ENCODE assay signal across 8 cellular contexts in the genomic region with DNA sequence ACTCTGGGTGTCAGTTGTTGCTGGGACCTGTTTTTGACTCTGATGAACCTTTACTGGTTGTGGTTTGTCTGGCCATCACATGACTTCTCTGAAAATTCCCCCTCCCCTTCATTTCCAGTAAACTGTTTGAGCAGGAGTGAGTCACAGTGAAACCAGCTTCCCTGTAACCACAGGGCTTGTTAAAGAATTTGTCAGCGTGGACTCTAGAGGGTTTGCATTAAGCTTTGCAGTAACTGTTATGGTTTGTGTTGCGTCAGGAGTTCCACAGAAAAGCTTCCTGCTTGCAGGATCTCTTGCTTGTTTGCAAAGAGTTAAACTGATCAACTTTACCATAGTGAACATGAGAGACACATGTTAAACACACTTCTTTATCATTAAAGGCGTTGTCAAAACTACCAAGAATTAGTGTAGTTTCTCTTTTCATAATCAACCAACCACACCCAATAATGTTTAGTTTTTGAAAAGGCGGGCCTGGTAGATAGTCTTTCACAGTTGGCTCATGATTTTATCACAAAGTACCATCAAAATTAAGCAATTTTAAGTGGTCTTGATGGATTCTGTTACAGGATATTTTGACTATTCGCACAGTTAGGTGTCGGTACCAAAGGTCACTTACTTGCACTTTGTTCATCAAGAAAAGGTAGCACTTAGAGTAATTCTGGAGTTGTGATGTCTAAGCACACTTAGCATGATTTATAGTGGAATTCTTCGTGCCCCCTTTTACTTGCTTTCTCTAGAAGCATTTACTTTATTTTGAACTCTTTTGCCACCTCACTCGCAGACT.
DNase-seq lines count a peak whose midpoint lies in the region; ATAC-seq, FAIRE-seq and TF ChIP-seq lines count a peak whose summit lies in the region.

No MANE protein-coding gene starts in this region.

- peak overlapping the region in 1 of 3 experiments; percentile 25 for H3K4me3 ChIP-seq in endothelial cell of umbilical vein (replicated peaks in 1 of 3; ENCODE audit: insufficient read depth in 1 of 3, low read depth in 1 of 3, low read length in 3 of 3)

- dilution Hi-C loops in endothelial cell of umbilical vein (cut with MboI; ENCODE audit: extremely low pct_ligation_motif_present, low sequenced_read_pairs), result no loop called here

- H3K27me3 ChIP-seq in endothelial cell of umbilical vein (ENCODE audit: control insufficient read depth in 2 of 2, insufficient read depth in 2 of 2, low read length in 2 of 2), result no peaks in the 10 kb centered on the region

- H3K79me2 ChIP-seq in endothelial cell of umbilical vein (ENCODE audit: control insufficient read depth, insufficient read depth, low read length), result peaks cover 5% of the 10 kb centered on the region

- POLR2A ChIA-PET in endothelial cell of umbilical vein (lab: Charles Lee), result interaction anchor here (1.1 to 3.1 kb wide), 5 partner anchors 32 to 59 kb away, joined by 3 to 45 read pairs (median 12); no protein-coding TSS in a partner anchor

- H3K27ac ChIP-seq in endothelial cell of umbilical vein (ENCODE audit: insufficient read depth, low read depth, low read length), result peak overlapping the region; percentile 98

- no peaks in the 10 kb centered on the region for H3K36me3 Mint-ChIP-seq in naive B cell

- H3K36me3 ChIP-seq in endothelial cell of umbilical vein (ENCODE audit: control insufficient read depth in 2 of 2, extremely low read depth in 1 of 2, insufficient read depth in 2 of 2, low read length in 2 of 2), result no peaks in the 10 kb centered on the region

- H3K4me3 Mint-ChIP-seq in naive B cell, result peak overlapping the region; percentile 14 to 81 (median 72)

- H4K20me1 ChIP-seq in endothelial cell of umbilical vein (replicated peaks; ENCODE audit: control insufficient read depth, extremely low read depth, insufficient read depth, low read length), result no peaks in the 10 kb centered on the region

- peak overlapping the region; percentile 80 for H3K4me2 ChIP-seq in endothelial cell of umbilical vein (ENCODE audit: insufficient read depth, low read length)

- H3K9me3 ChIP-seq in endothelial cell of umbilical vein (replicated peaks; ENCODE audit: control insufficient read depth, insufficient read depth, low read length), result no peaks in the 10 kb centered on the region

- peak overlapping the region; percentile 94 to 97 (median 95) for H3K27ac Mint-ChIP-seq in naive B cell

- ATAC-seq in GM18861 (IDR thresholded peaks at IDR 0.05; ENCODE audit: unreplicated experiment) (peak; percentile 83), HG03064 (IDR thresholded peaks at IDR 0.05; ENCODE audit: low read depth, unreplicated experiment) (peak; percentile 90), naive B cell (ENCODE audit: low read depth in 2 of 2) (peak; percentile 97)
- ATAC-seq in stimulated activated naive CD8-positive, alpha-beta T cell treated with anti-CD3 and anti-CD28 coated beads, Interleukin-15, Interleukin-2, amounts not matched to agents 100 U/mL and 50 U/mL, for 24 hours, result peak; percentile 89

- intact Hi-C loops in endothelial cell of umbilical vein (cut with micrococcal nuclease), result loop anchor here (1.0 kb wide), 3 partner anchors 30 to 57 kb away; no protein-coding TSS in a partner anchor

- H3K4me1 ChIP-seq in endothelial cell of umbilical vein (ENCODE audit: control insufficient read depth, extremely low read depth, insufficient read depth, low read length), result peaks cover 61% of the 10 kb centered on the region

- H3K9me1 ChIP-seq in endothelial cell of umbilical vein (replicated peaks; ENCODE audit: control insufficient read depth, extremely low read depth, insufficient read depth, low read length), result no peaks in the 10 kb centered on the region

- peak; percentile 85 for FAIRE-seq in endothelial cell of umbilical vein (lab: Jason Lieb, UNC)

- CTCF ChIA-PET in endothelial cell of umbilical vein (lab: Charles Lee), result interaction anchor here (0.6 to 2.8 kb wide), 12 partner anchors 10 to 72 kb away, joined by 3 to 29 read pairs (median 5); no protein-coding TSS in a partner anchor

- DNase-seq in AG08396 (ENCODE audit: low spot score) (peak; percentile 78), NK-92 (lab: John Stamatoyannopoulos, UW; ENCODE audit: unreplicated experiment) (peak; percentile 33), endothelial cell of umbilical vein (ENCODE audit: low read depth, low spot score) (peak; percentile 98), naive B cell (peak; percentile 77)
- peak; percentile 59 to 78 for DNase-seq in activated CD8-positive, alpha-beta memory T cell treated with anti-CD3 and anti-CD28 coated beads for 4 hours (ENCODE audit: low read depth in 2 of 2)
- DNase-seq in stimulated activated naive CD8-positive, alpha-beta T cell treated with anti-CD3 and anti-CD28 coated beads, Interleukin-15, Interleukin-2, amounts not matched to agents 100 U/mL and 50 U/mL, for 24 hours, result peak; percentile 73

- peaks cover 29 to 47% (median 29%) of the 10 kb centered on the region in 3 donors for H3K4me1 Mint-ChIP-seq in naive B cell

- H2AFZ ChIP-seq in endothelial cell of umbilical vein (ENCODE audit: low read depth, low read length), result no peak overlapping the region

- peak; percentile 53 for TF ChIP-seq POLR2A in endothelial cell of umbilical vein (IDR thresholded peaks at IDR 0.05; ENCODE audit: low read depth, low read length)

- BruUV-seq in endothelial cell of umbilical vein (replicated peaks; lab: Mats Ljungman, UMichigan), result TSS peak; percentile 36

- H3K9ac ChIP-seq in endothelial cell of umbilical vein (replicated peaks; ENCODE audit: extremely low read depth, insufficient read depth, low read length), result peak overlapping the region; percentile 91

- H3K27me3 Mint-ChIP-seq in naive B cell, result no peaks in the 10 kb centered on the region

- no peaks in the 10 kb centered on the region for H3K9me3 Mint-ChIP-seq in naive B cell

- no peak for TF ChIP-seq CTCF in endothelial cell of umbilical vein (IDR thresholded peaks at IDR 0.05; ENCODE audit: extremely low read depth in 1 of 2, insufficient read depth in 1 of 2, low read depth in 1 of 2, low read length in 2 of 2)

TF ChIP-seq in endothelial cell of umbilical vein, 7 proteins besides CTCF, POLR2A, EP300 and RAD21:
- TF ChIP-seq, protein P1, sequence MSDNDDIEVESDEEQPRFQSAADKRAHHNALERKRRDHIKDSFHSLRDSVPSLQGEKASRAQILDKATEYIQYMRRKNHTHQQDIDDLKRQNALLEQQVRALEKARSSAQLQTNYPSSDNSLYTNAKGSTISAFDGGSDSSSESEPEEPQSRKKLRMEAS (IDR thresholded peaks at IDR 0.05; ENCODE audit: insufficient read depth, insufficient read length), result peak; percentile 74
- TF ChIP-seq POLR2AphosphoS5 (IDR thresholded peaks at IDR 0.05; ENCODE audit: insufficient read depth, low read depth, low read length) (peak; percentile 80), GATA2 (IDR thresholded peaks at IDR 0.05; ENCODE audit: insufficient read depth, insufficient read length, low read depth, low read length) (peak; percentile 18), JUN (IDR thresholded peaks at IDR 0.05; ENCODE audit: borderline replicate concordance, insufficient read depth, insufficient read length, low read depth) (peak; percentile 94), EZH2 (IDR thresholded peaks at IDR 0.05; ENCODE audit: borderline replicate concordance, low read depth, low read length, severe bottlenecking) (no peak), MYC (IDR thresholded peaks at IDR 0.05; ENCODE audit: low read depth, low read length) (no peak), FOS (IDR thresholded peaks at IDR 0.05; ENCODE audit: borderline replicate concordance, insufficient read depth, low read length) (peak; percentile 93)

Comparison
In these comparisons a context has a peak if more than half of its experiments do, and no peak if none do; other contexts are left out.
1. DNase-seq: peak in every context shown above with its lines; median percentile 98 in endothelial cell of umbilical vein; 78 in AG08396; 77 in naive B cell; 73 in stimulated activated naive CD8-positive, alpha-beta T cell treated with anti-CD3 and anti-CD28 coated beads, Interleukin-15, Interleukin-2, amounts not matched to agents 100 U/mL and 50 U/mL, for 24 hours; 68 in activated CD8-positive, alpha-beta memory T cell treated with anti-CD3 and anti-CD28 coated beads for 4 hours; 33 in NK-92.